27 cellular contexts compared by ENCODE assay signal in genomic region chr21:35361984-35362383, GRCh38.
"Had no signal": no experiment of that assay in that cellular context is flagged by ENCODE, and none has a peak within 500 bp of the region (broad histone marks: within the 10 kb centered on the region; RNA-seq: fewer than 3 reads in every experiment).

No MANE protein-coding gene starts in this region.

- FAIRE-seq: endometrium, endothelial cell of umbilical vein, frontal cortex had no signal

- H3K27ac Mint-ChIP-seq: effector memory CD8-positive, alpha-beta T cell; endodermal cell had no signal

- H3K4me1 Mint-ChIP-seq: endodermal cell had no signal

- H3K9me3 Mint-ChIP-seq: dendritic cell treated with granulocyte-macrophage colony-stimulating factor and Interleukin-4, amounts not matched to agents 40 ng/mL and 50 ng/mL, for 4 days; effector memory CD8-positive, alpha-beta T cell had no signal

- H3K27ac ChIP-seq: colonic mucosa, coronary artery, dorsolateral prefrontal cortex, epithelial cell of prostate, esophagus muscularis mucosa, esophagus squamous epithelium, foreskin keratinocyte, gastrocnemius medialis, gastroesophageal sphincter, heart left ventricle, heart right ventricle had no signal

- DNase-seq: colonic mucosa; cortex of kidney; dermis blood vessel endothelial cell; dorsolateral prefrontal cortex; effector CD4-positive, alpha-beta T cell; effector CD8-positive, alpha-beta T cell; effector memory CD4-positive, alpha-beta T cell; effector memory CD8-positive, alpha-beta T cell; endodermal cell; erythroblast; esophagus squamous epithelium; foreskin fibroblast; foreskin keratinocyte; foreskin melanocyte; gastrocnemius medialis; glutamatergic neuron; heart left ventricle; heart right ventricle had no signal

- H3K9me3 ChIP-seq: colonic mucosa, esophagus muscularis mucosa, esophagus squamous epithelium, gastrocnemius medialis, gastroesophageal sphincter had no signal

- H3K4me1 ChIP-seq: colonic mucosa, esophagus muscularis mucosa, gastroesophageal sphincter had no signal

- ATAC-seq: effector memory CD8-positive, alpha-beta T cell; esophagus mucosa; foreskin keratinocyte; gastrocnemius medialis; gastroesophageal sphincter; heart left ventricle; heart right ventricle had no signal

- H3K27me3 ChIP-seq: colonic mucosa, esophagus muscularis mucosa, esophagus squamous epithelium, foreskin keratinocyte, gastrocnemius medialis, gastroesophageal sphincter, heart left ventricle, heart right ventricle had no signal

- H3K4me3 Mint-ChIP-seq: dendritic cell treated with granulocyte-macrophage colony-stimulating factor and Interleukin-4, amounts not matched to agents 40 ng/mL and 50 ng/mL, for 4 days; effector memory CD8-positive, alpha-beta T cell; endodermal cell had no signal

- H3K36me3 ChIP-seq: colonic mucosa, esophagus muscularis mucosa, esophagus squamous epithelium, gastrocnemius medialis, gastroesophageal sphincter, heart left ventricle, heart right ventricle had no signal

- H3K4me3 ChIP-seq: colonic mucosa, coronary artery, dorsolateral prefrontal cortex, esophagus muscularis mucosa, esophagus squamous epithelium, gastrocnemius medialis, gastroesophageal sphincter, heart left ventricle, heart right ventricle had no signal
